1 cellular context compared by ENCODE assay signal in genomic region chr2:62653582-62654422, GRCh38.
TF ChIP-seq lines count a peak whose summit lies in the region.

No MANE protein-coding gene starts in this region.

TF ChIP-seq in HepG2, 621 proteins besides CTCF, POLR2A, EP300 and RAD21 (continued from another document and continues in another):
- no peak for TF ChIP-seq ZNF407 (CRISPR knock-in tag; IDR thresholded peaks at IDR 0.05; ENCODE audit: not compliant biosample characterization)
- TF ChIP-seq HIVEP1 (CRISPR knock-in tag; IDR thresholded peaks at IDR 0.05): no peak
- TF ChIP-seq ZNF770 (CRISPR knock-in tag; IDR thresholded peaks at IDR 0.05): no peak
- TF ChIP-seq ZNF383 (CRISPR knock-in tag; IDR thresholded peaks at IDR 0.05; ENCODE audit: borderline replicate concordance): no peak
- no peak for TF ChIP-seq MAZ (IDR thresholded peaks at IDR 0.05; ENCODE audit: borderline replicate concordance, low read depth, low read length)
- TF ChIP-seq MAZ (CRISPR knock-in tag; IDR thresholded peaks at IDR 0.05; ENCODE audit: low read depth): peak; percentile 35
- no peak for TF ChIP-seq ELF1 (CRISPR knock-in tag; IDR thresholded peaks at IDR 0.05)
- TF ChIP-seq GATA4 (IDR thresholded peaks at IDR 0.05; ENCODE audit: borderline replicate concordance, low read depth): peak; percentile 84; the same call in 1 of the 2 replicates
- TF ChIP-seq KAT8 (CRISPR knock-in tag; IDR thresholded peaks at IDR 0.05): peak; percentile 80
- TF ChIP-seq KDM5A (IDR thresholded peaks at IDR 0.05; ENCODE audit: borderline replicate concordance, low read length): no peak
- TF ChIP-seq ZNF710 (CRISPR knock-in tag; IDR thresholded peaks at IDR 0.05; ENCODE audit: borderline replicate concordance): no peak
- no peak for TF ChIP-seq ZNF382 (CRISPR knock-in tag; IDR thresholded peaks at IDR 0.05; ENCODE audit: borderline replicate concordance)
- TF ChIP-seq ZNF160 (CRISPR knock-in tag; IDR thresholded peaks at IDR 0.05): no peak
- no peak for TF ChIP-seq NBN (conservative IDR thresholded peaks at IDR 0.05)
- TF ChIP-seq PCBP2 (optimal IDR thresholded peaks at IDR 0.05; ENCODE audit: low read depth, low read length, poor library complexity, severe bottlenecking): no peak
- TF ChIP-seq ZNF335 (CRISPR knock-in tag; IDR thresholded peaks at IDR 0.05): peak; percentile 26; the same call in 1 of the 2 replicates
- TF ChIP-seq REST (IDR thresholded peaks at IDR 0.05; ENCODE audit: borderline replicate concordance in 1 of 2, low read depth in 1 of 2, low read length in 2 of 2): 0 out of 4 replicates have a peak, but pooled peaks of 1 of the 2 experiments have one; percentile 22
- no peak for TF ChIP-seq ZBED4 (CRISPR knock-in tag; IDR thresholded peaks at IDR 0.05; ENCODE audit: borderline replicate concordance)
- no peak for TF ChIP-seq MAFG (CRISPR knock-in tag; IDR thresholded peaks at IDR 0.05)
- no peak for TF ChIP-seq ZXDC (CRISPR knock-in tag; IDR thresholded peaks at IDR 0.05)
- TF ChIP-seq ZBTB1 (CRISPR knock-in tag; IDR thresholded peaks at IDR 0.05; ENCODE audit: borderline replicate concordance): no peak
- TF ChIP-seq ZNF550 (CRISPR knock-in tag; IDR thresholded peaks at IDR 0.05; ENCODE audit: borderline replicate concordance): no peak
- TF ChIP-seq ZIK1 (CRISPR knock-in tag; IDR thresholded peaks at IDR 0.05; ENCODE audit: borderline replicate concordance, low read depth): no peak
